8 cellular contexts compared by ENCODE assay signal in the genomic region with DNA sequence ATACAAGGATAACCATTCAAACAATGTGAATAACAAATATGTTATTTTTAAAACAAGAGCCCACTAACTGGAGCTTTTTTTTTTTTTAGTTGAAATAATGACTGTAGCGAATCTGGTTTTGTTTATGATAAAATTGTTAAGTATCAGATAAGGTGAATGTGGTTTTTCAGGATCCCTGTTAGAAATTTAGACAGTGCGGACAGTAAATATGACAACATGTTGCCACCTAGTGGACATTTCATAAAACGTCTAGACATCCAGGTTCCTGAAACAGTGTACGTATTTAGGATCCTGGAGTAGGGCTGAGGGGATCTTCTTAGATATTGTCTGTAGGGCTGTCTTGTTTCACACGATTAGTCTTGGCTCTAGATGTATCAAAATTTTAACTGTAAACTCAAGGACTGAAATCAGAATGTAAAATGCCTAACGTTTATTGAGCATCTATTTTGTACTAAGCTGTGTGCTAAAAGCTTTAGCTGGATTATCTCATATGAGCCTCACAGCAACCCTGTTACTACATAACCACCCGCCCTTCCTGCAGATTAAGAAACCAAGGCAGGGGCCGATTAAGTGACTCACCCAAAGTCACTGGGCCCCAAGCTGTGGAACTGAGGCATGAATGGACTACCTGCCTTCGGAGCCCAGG. TPM values are rescaled to one million over a fixed set of nuclear protein-coding genes. Genes with fewer than 3 reads are reported as not detected.
DNase-seq lines count a peak whose midpoint lies in the region; ATAC-seq and TF ChIP-seq lines count a peak whose summit lies in the region.

No MANE protein-coding gene starts in this region.

- TF ChIP-seq POLR2A in heart left ventricle (IDR thresholded peaks at IDR 0.05) = no peak
- no peak for TF ChIP-seq POLR2A in gastrocnemius medialis (IDR thresholded peaks at IDR 0.05)

- H3K36me3 ChIP-seq in heart left ventricle (no peaks in the 10 kb centered on the region), gastrocnemius medialis (no peaks in the 10 kb centered on the region)

- H3K9me3 ChIP-seq in heart left ventricle (peaks cover 0 to 4% (median 0%) of the 10 kb centered on the region in 12 donors), gastrocnemius medialis (no peaks in the 10 kb centered on the region)

- intact Hi-C loops in heart left ventricle (cut with DNase I) = loop anchor here (2.0 to 10.0 kb wide), 12 partner anchors 301 to 590 kb away; no protein-coding TSS in a partner anchor
- intact Hi-C loops in gastrocnemius medialis (cut with DNase I; ENCODE audit: low total_unique reads) = no loop called here

- peak; percentile 84 for ATAC-seq in HG02678 (IDR thresholded peaks at IDR 0.05; ENCODE audit: unreplicated experiment)
- ATAC-seq in heart left ventricle = peak in 3 of 4 donors; percentile 42 to 67 (median 49)
- no peak for ATAC-seq in gastrocnemius medialis

- H3K4me1 ChIP-seq in heart left ventricle (no peaks in the 10 kb centered on the region), gastrocnemius medialis (no peaks in the 10 kb centered on the region)

- in situ Hi-C loops in gastrocnemius medialis (cut with MboI; ENCODE audit: low sequenced_read_pairs in 4 of 4) = loop anchor here in 3 of 4 donors (10.0 to 25.0 kb wide), 2 partner anchors 296 to 298 kb away; no protein-coding TSS in a partner anchor

- H3K27me3 ChIP-seq in heart left ventricle = no peaks in the 10 kb centered on the region
- no peaks in the 10 kb centered on the region for H3K27me3 ChIP-seq in gastrocnemius medialis

- peak; percentile 78 for TF ChIP-seq CTCF in 22Rv1 (IDR thresholded peaks at IDR 0.05)
- TF ChIP-seq CTCF in GM12864 (IDR thresholded peaks at IDR 0.05; ENCODE audit: low read depth, low read length, missing control alignments) = peak; percentile 53
- peak; percentile 80 for TF ChIP-seq CTCF in VCaP (conservative IDR thresholded peaks at IDR 0.05)
- TF ChIP-seq CTCF in heart left ventricle (IDR thresholded peaks at IDR 0.05) = peak; percentile 60 to 80 (median 72)
- peak; percentile 28 to 58 (median 37) for TF ChIP-seq CTCF in gastrocnemius medialis (IDR thresholded peaks at IDR 0.05 in 4 of 5, conservative IDR thresholded peaks at IDR 0.05 in 1 of 5)

- 19 to 30% (median 28%) methylated on average over 9 of the region's 9 CpGs for WGBS in heart left ventricle, 4 donors

- H3K4me3 ChIP-seq in GM12864 (ENCODE audit: low read depth, low read length) (no peak overlapping the region), heart left ventricle (no peak overlapping the region), gastrocnemius medialis (no peak overlapping the region)

- DNase-seq in GM12864 (ENCODE audit: low read depth) (peak; percentile 10), NCI-H1930 (lab: John Stamatoyannopoulos, UW) (peak; percentile 9 to 29), heart left ventricle (no peak), gastrocnemius medialis (no peak)
- DNase-seq in activated CD8-positive, alpha-beta memory T cell treated with anti-CD3 and anti-CD28 coated beads for 24 hours = no peak

- H3K27ac ChIP-seq in 22Rv1 (no peak overlapping the region), VCaP (no peak overlapping the region), heart left ventricle (no peak overlapping the region), gastrocnemius medialis (no peak overlapping the region)

RNA-seq across cellular contexts. Expression of a gene that starts 23.9 kb away (rescaled TPM):
- 10 to 100 TPM in 1 of 9 donors, 1 to 10 TPM in 8; 2.0 to 11.6 (median 4.2) TPM for total RNA-seq in heart left ventricle
- 1 to 10 TPM; 4.0 to 5.9 TPM for polyA plus RNA-seq in heart left ventricle
- total RNA-seq in gastrocnemius medialis = 1 to 10 TPM; 2.4 to 6.0 (median 4.5) TPM

Comparison
In these comparisons a context has a peak if more than half of its experiments do, and no peak if none do; other contexts are left out.
1. DNase-seq: peak in GM12864 (single experiment) and NCI-H1930 (2 of 2); none in heart left ventricle (0 of 5), gastrocnemius medialis (0 of 2) and activated CD8-positive, alpha-beta memory T cell treated with anti-CD3 and anti-CD28 coated beads for 24 hours (single experiment).
2. ATAC-seq: peak in HG02678 (single experiment) and heart left ventricle (3 of 4); none in gastrocnemius medialis (0 of 2).
3. Peak in every context shown above with its lines, with median percentiles within 50 percentile points of each other: CTCF ChIP-seq.